Comparison of ENCODE assay signal across 8 cellular contexts in genomic region chr10:110803830-110804338, GRCh38.
DNase-seq lines count a peak whose midpoint lies in the region; ATAC-seq and TF ChIP-seq lines count a peak whose summit lies in the region.

No MANE protein-coding gene starts in this region.

- H3K27ac ChIP-seq in HEK293 (ENCODE audit: extremely low read depth, low read depth, low read length) (no peak overlapping the region), heart left ventricle (peak overlapping the region in 8 of 12 donors; percentile 14 to 68 (median 31)), trophoblast cell (ENCODE audit: low read depth, low read length) (no peak overlapping the region)

- no peak overlapping the region for H3K4ac ChIP-seq in trophoblast cell (ENCODE audit: low read depth, low read length)

- H3K36me3 Mint-ChIP-seq in activated naive CD8-positive, alpha-beta T cell, result peaks cover 2% of the 10 kb centered on the region

- TF ChIP-seq CTCF in HEK293 (tag by site-specific recombination; IDR thresholded peaks at IDR 0.05) (peak; percentile 58; the same call in 1 of the 2 replicates), heart left ventricle (IDR thresholded peaks at IDR 0.05) (peak; percentile 36 to 74 (median 55))

- H3K4me3 ChIP-seq in HEK293 (ENCODE audit: low read depth, low read length) (no peak overlapping the region), heart left ventricle (no peak overlapping the region), trophoblast cell (ENCODE audit: low read depth, low read length) (no peak overlapping the region)

- no peak overlapping the region for H2AFZ ChIP-seq in trophoblast cell (ENCODE audit: insufficient read depth, low read length, poor library complexity)

- CTCF ChIA-PET in HEK293 (lab: Yijun Ruan, JAX), result interaction anchor here (0.6 to 1.9 kb wide), 9 partner anchors 11 to 115 kb away, joined by 3 to 10 read pairs (median 4); no protein-coding TSS in a partner anchor

- H3K27me3 Mint-ChIP-seq in activated naive CD8-positive, alpha-beta T cell, result no peaks in the 10 kb centered on the region

- H3K9me3 Mint-ChIP-seq in activated naive CD8-positive, alpha-beta T cell (ENCODE audit: low read depth), result no peaks in the 10 kb centered on the region

- peak; percentile 44 to 66 (median 58) for ATAC-seq in heart left ventricle

- peak; percentile 71 for DNase-seq in activated CD8-positive, alpha-beta memory T cell treated with anti-CD3 and anti-CD28 coated beads for 24 hours
- no peak for DNase-seq in activated CD8-positive, alpha-beta memory T cell treated with anti-CD3 and anti-CD28 coated beads, Interleukin-2, amount 50 U/mL, for 48 hours
- DNase-seq in NCI-H1436 treated with DMSO at 0.1 percent for 48 hours (lab: John Stamatoyannopoulos, UW) (peak; percentile 30), heart left ventricle (peak in 2 of 5 donors; percentile 53 to 55), trophoblast cell (peak; percentile 35 to 51), NCI-H1048 (lab: John Stamatoyannopoulos, UW) (no peak)

- H3K18ac ChIP-seq in trophoblast cell (ENCODE audit: low read length), result no peak overlapping the region

- no peaks in the 10 kb centered on the region for H3K27me3 ChIP-seq in heart left ventricle
- no peaks in the 10 kb centered on the region for H3K27me3 ChIP-seq in trophoblast cell (ENCODE audit: insufficient read depth, low read length)

- H3K9me3 ChIP-seq in HEK293 (ENCODE audit: control insufficient read depth, insufficient read depth, low read depth, low read length) (no peaks in the 10 kb centered on the region), heart left ventricle (no peaks in the 10 kb centered on the region), trophoblast cell (ENCODE audit: insufficient read depth, low read depth, low read length) (no peaks in the 10 kb centered on the region)

- H2BK5ac ChIP-seq in trophoblast cell (ENCODE audit: low read depth, low read length, poor library complexity), result no peak overlapping the region

- no peak overlapping the region for H2AK5ac ChIP-seq in trophoblast cell (ENCODE audit: low read length)

- H4K91ac ChIP-seq in trophoblast cell (ENCODE audit: low read depth, low read length), result peak overlapping the region; percentile 4

- no peaks in the 10 kb centered on the region for H3K79me2 ChIP-seq in trophoblast cell (ENCODE audit: control insufficient read depth, insufficient read depth, low read length, poor library complexity)

- H3K4me1 Mint-ChIP-seq in activated naive CD8-positive, alpha-beta T cell (ENCODE audit: low read depth), result peaks cover 46% of the 10 kb centered on the region

- no peak overlapping the region for H4K12ac ChIP-seq in trophoblast cell (ENCODE audit: low read depth, low read length)

- WGBS in heart left ventricle, 4 donors, result 34 to 38% (median 36%) methylated on average over 6 of the region's 6 CpGs
- no CpG with 5 or more reads among the region's 6 CpGs for whole genome bisulfite sequencing in trophoblast cell (ENCODE audit: extremely low coverage, insufficient coverage, insufficient read length)

- H2BK12ac ChIP-seq in trophoblast cell (ENCODE audit: low read length), result peak overlapping the region; percentile 37

- H4K8ac ChIP-seq in trophoblast cell (ENCODE audit: low read depth, low read length), result peak overlapping the region; percentile 33

- intact Hi-C loops in heart left ventricle (cut with DNase I), result loop anchor here (5.0 to 10.0 kb wide), 6 partner anchors 59 to 189 kb away; partner anchors contain the start of gene PDCD4 (in 4 of the 10)

- TF ChIP-seq POLR2A in heart left ventricle (IDR thresholded peaks at IDR 0.05), result no peak

- H3K23ac ChIP-seq in trophoblast cell (ENCODE audit: low read length), result no peak overlapping the region

- H3K9ac ChIP-seq in trophoblast cell (ENCODE audit: low read length), result no peak overlapping the region

- H3K14ac ChIP-seq in trophoblast cell (ENCODE audit: low read length), result peak overlapping the region; percentile 2

- H3K4me1 ChIP-seq in HEK293 (ENCODE audit: control insufficient read depth, insufficient read depth, low read length), result peaks cover 12% of the 10 kb centered on the region
- peaks cover 0 to 42% (median 26%) of the 10 kb centered on the region in 12 donors for H3K4me1 ChIP-seq in heart left ventricle
- H3K4me1 ChIP-seq in trophoblast cell (ENCODE audit: control insufficient read depth in 1 of 2, insufficient read depth in 2 of 2, low read length in 2 of 2), result peaks cover 2 to 7% of the 10 kb centered on the region in 2 experiments

- POLR2A ChIA-PET in HEK293 (lab: Yijun Ruan, JAX), result interaction anchor here (0.7 to 2.3 kb wide), 3 partner anchors 54 to 114 kb away, joined by 4 to 15 read pairs (median 5); partner anchors contain the start of genes BBIP1 and SHOC2

- peak overlapping the region; percentile 51 for H3K27ac Mint-ChIP-seq in activated naive CD8-positive, alpha-beta T cell

- H3K36me3 ChIP-seq in HEK293 (ENCODE audit: control insufficient read depth in 2 of 2, insufficient read depth in 1 of 2, low read length in 2 of 2) (peaks cover 4 to 20% of the 10 kb centered on the region in 2 experiments), heart left ventricle (peaks cover 0 to 49% (median 3%) of the 10 kb centered on the region in 9 donors), trophoblast cell (ENCODE audit: control insufficient read depth in 1 of 2, insufficient read depth in 2 of 2, low read length in 2 of 2) (no peaks in the 10 kb centered on the region)

- no peak overlapping the region for H3K4me2 ChIP-seq in trophoblast cell (ENCODE audit: low read length)

- H3K4me3 Mint-ChIP-seq in activated naive CD8-positive, alpha-beta T cell, result peak overlapping the region; percentile 19

- peak overlapping the region; percentile 2 for H2BK120ac ChIP-seq in trophoblast cell (ENCODE audit: insufficient read depth, low read length, poor library complexity)

- H3K79me1 ChIP-seq in trophoblast cell (ENCODE audit: low read length), result peaks cover 2% of the 10 kb centered on the region

TF ChIP-seq in HEK293, 187 proteins besides CTCF, POLR2A, EP300 and RAD21:
- TF ChIP-seq SP3 (tag by site-specific recombination; IDR thresholded peaks at IDR 0.05), result no peak
- TF ChIP-seq ZNF362 (tag by site-specific recombination; IDR thresholded peaks at IDR 0.05), result peak; percentile 67; the same call in 1 of the 2 replicates

Comparison
In these comparisons a context has a peak if more than half of its experiments do, and no peak if none do; other contexts are left out.
1. DNase-seq: peak in activated CD8-positive, alpha-beta memory T cell treated with anti-CD3 and anti-CD28 coated beads for 24 hours (single experiment), NCI-H1436 treated with DMSO at 0.1 percent for 48 hours (single experiment) and trophoblast cell (2 of 2); none in activated CD8-positive, alpha-beta memory T cell treated with anti-CD3 and anti-CD28 coated beads, Interleukin-2, amount 50 U/mL, for 48 hours (single experiment) and NCI-H1048 (single experiment).
2. H3K27ac ChIP-seq: peak in heart left ventricle (8 of 12); none in HEK293 (single experiment) and trophoblast cell (single experiment).